ENCODE assay signal across 1 cellular context in genomic region chr17:53608208-53608607, GRCh38.
TF ChIP-seq lines count a peak whose summit lies in the region.

No MANE protein-coding gene starts in this region.

TF ChIP-seq in K562, 482 proteins besides CTCF, POLR2A, EP300 and RAD21:
- TF ChIP-seq ZNF57 (CRISPR knock-in tag; IDR thresholded peaks at IDR 0.05), result peak; percentile 95
